10 cellular contexts compared by ENCODE assay signal in the genomic region with DNA sequence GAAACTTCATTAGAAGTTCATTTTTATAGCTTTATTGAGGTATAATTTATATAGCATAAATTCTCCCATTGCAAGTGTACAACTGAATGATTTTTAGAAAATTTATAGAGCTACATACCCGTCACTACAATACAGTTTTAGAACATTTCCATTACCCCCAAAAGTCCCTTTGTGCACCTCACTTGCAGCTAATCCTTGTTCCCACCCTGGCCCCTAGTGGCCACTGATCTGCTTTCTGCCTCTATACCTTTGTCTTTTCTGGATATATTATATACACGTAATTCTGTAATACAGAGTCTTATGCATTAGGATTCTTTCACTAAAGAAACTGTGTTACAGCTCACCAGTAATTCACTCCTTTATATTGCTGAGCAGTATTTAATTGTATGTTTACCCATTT.
DNase-seq lines count a peak whose midpoint lies in the region; FAIRE-seq and TF ChIP-seq lines count a peak whose summit lies in the region.
"Had no signal": no experiment of that assay in that cellular context is flagged by ENCODE, and none has a peak within 500 bp of the region (broad histone marks: within the 10 kb centered on the region; RNA-seq: fewer than 3 reads in every experiment).

No MANE protein-coding gene starts in this region.

- H3K4me3 ChIP-seq in WI38 (ENCODE audit: low read depth, low read length) (no peak overlapping the region), suprapubic skin (no peak overlapping the region)

- FAIRE-seq in HTR-8/SVneo (lab: Jason Lieb, UNC), result no peak
- FAIRE-seq: endometrium had no signal

- no peak for TF ChIP-seq EP300 in suprapubic skin (IDR thresholded peaks at IDR 0.05)

- no peaks in the 10 kb centered on the region for H3K9me3 ChIP-seq in suprapubic skin

- H3K27ac ChIP-seq in suprapubic skin, result no peak overlapping the region

- H3K36me3 ChIP-seq in suprapubic skin, result no peaks in the 10 kb centered on the region

- WGBS in suprapubic skin, result 75% methylated on average over 2 of the region's 2 CpGs

- H3K27me3 ChIP-seq in suprapubic skin, result no peaks in the 10 kb centered on the region

- no peaks in the 10 kb centered on the region for H3K4me1 ChIP-seq in suprapubic skin

- TF ChIP-seq POLR2A in suprapubic skin (IDR thresholded peaks at IDR 0.05), result no peak

- peak; percentile 21 for DNase-seq in EL
- peak; percentile 22 for DNase-seq in M059J (ENCODE audit: low read depth)
- DNase-seq in lung microvascular endothelial cell (ENCODE audit: low read depth in 2 of 2), result peak; percentile 4 to 6
- DNase-seq in activated CD8-positive, alpha-beta memory T cell treated with anti-CD3 and anti-CD28 coated beads for 24 hours, result no peak
- DNase-seq in HTR-8/SVneo (ENCODE audit: insufficient read length, low spot score), result no peak
- no peak for DNase-seq in suprapubic skin (ENCODE audit: low spot score in 2 of 2)
- DNase-seq in stimulated activated naive CD4-positive, alpha-beta T cell treated with Interleukin-2 at 50 U/mL for 16 hours (lab: John Stamatoyannopoulos, UW), result no peak
- DNase-seq: activated CD4-positive, alpha-beta memory T cell treated with anti-CD3 and anti-CD28 coated beads, Interleukin-2, amount 10 ng/mL, durations not matched to agents 7 days and 5 days had no signal

- peak; percentile 28; the same call in 1 of the 2 replicates for TF ChIP-seq CTCF in WI38 (IDR thresholded peaks at IDR 0.05; ENCODE audit: low read depth, low read length)
- TF ChIP-seq CTCF in suprapubic skin (IDR thresholded peaks at IDR 0.05), result no peak

Comparison
In these comparisons a context has a peak if more than half of its experiments do, and no peak if none do; other contexts are left out.
1. DNase-seq: peak in EL (single experiment), M059J (single experiment) and lung microvascular endothelial cell (2 of 2); none in activated CD8-positive, alpha-beta memory T cell treated with anti-CD3 and anti-CD28 coated beads for 24 hours (single experiment), HTR-8/SVneo (single experiment), suprapubic skin (0 of 2) and stimulated activated naive CD4-positive, alpha-beta T cell treated with Interleukin-2 at 50 U/mL for 16 hours (single experiment).